In genomic region chr20:36408219-36408618, GRCh38 we compare ENCODE assay signal across 14 cellular contexts.
DNase-seq lines count a peak whose midpoint lies in the region; ATAC-seq and TF ChIP-seq lines count a peak whose summit lies in the region.
"Had no signal": no experiment of that assay in that cellular context is flagged by ENCODE, and none has a peak within 500 bp of the region (broad histone marks: within the 10 kb centered on the region; RNA-seq: fewer than 3 reads in every experiment).

No MANE protein-coding gene starts in this region.

- peak overlapping the region; percentile 36 for H3K4me2 ChIP-seq in osteoblast (ENCODE audit: insufficient read depth, low read length)

- DNase-seq in NCI-H2029 (lab: John Stamatoyannopoulos, UW) (peak; percentile 66), NCI-H2029 treated with DMSO at 0.1 percent for 48 hours (lab: John Stamatoyannopoulos, UW) (no peak), NCI-H2171 (lab: John Stamatoyannopoulos, UW) (peak; percentile 99), cerebellum (ENCODE audit: low spot score) (peak; percentile 63), osteoblast (ENCODE audit: insufficient read length, low spot score, missing footprints) (peak; percentile 91), AML-193 (lab: John Stamatoyannopoulos, UW) (no peak), DMS79 treated with DMSO at 0.1 percent for 48 hours (lab: John Stamatoyannopoulos, UW) (no peak)
- DNase-seq: amniotic stem cell, erythroblast, left lung, occipital lobe had no signal

- H3K27ac ChIP-seq in osteoblast (ENCODE audit: low read depth, low read length) = peak overlapping the region; percentile 64
- H3K27ac ChIP-seq: left lung, SJSA1, tibial nerve had no signal

- H3K4me1 ChIP-seq in osteoblast (ENCODE audit: insufficient read depth, low read length) = peaks cover 23% of the 10 kb centered on the region
- H3K4me1 ChIP-seq: left lung, SJSA1, tibial nerve had no signal

- peaks cover 20% of the 10 kb centered on the region for H3K27me3 ChIP-seq in osteoblast (ENCODE audit: insufficient read depth, low read length)
- H3K27me3 ChIP-seq: tibial nerve had no signal

- no peaks in the 10 kb centered on the region for H3K36me3 ChIP-seq in osteoblast (ENCODE audit: insufficient read depth, low read length)
- H3K36me3 ChIP-seq: left lung, SJSA1, tibial nerve had no signal

- H3K79me2 ChIP-seq in osteoblast (ENCODE audit: insufficient read depth, low read length) = no peaks in the 10 kb centered on the region

- H3K4me3 ChIP-seq in osteoblast (ENCODE audit: insufficient read depth, low read length) = no peak overlapping the region
- H3K4me3 ChIP-seq: left lung, SJSA1, tibial nerve had no signal

- TF ChIP-seq CTCF in osteoblast (IDR thresholded peaks at IDR 0.05; ENCODE audit: extremely low read depth, low read depth, low read length) = no peak

- no peaks in the 10 kb centered on the region for H4K20me1 ChIP-seq in osteoblast (ENCODE audit: insufficient read depth, low read length)

- no peak for ATAC-seq in GM18511 (IDR thresholded peaks at IDR 0.05; ENCODE audit: unreplicated experiment)
- ATAC-seq: left lung had no signal

- H3K9me3 ChIP-seq in osteoblast (ENCODE audit: low read depth, low read length) = peaks cover 1% of the 10 kb centered on the region
- H3K9me3 ChIP-seq: left lung, SJSA1 had no signal

- no peak overlapping the region for H2AFZ ChIP-seq in osteoblast (ENCODE audit: low read length)

Comparison
In these comparisons a context has a peak if more than half of its experiments do, and no peak if none do; other contexts are left out.
1. DNase-seq: peak in NCI-H2029 (single experiment), NCI-H2171 (single experiment), cerebellum (single experiment) and osteoblast (single experiment); none in NCI-H2029 treated with DMSO at 0.1 percent for 48 hours (single experiment), AML-193 (0 of 2) and DMS79 treated with DMSO at 0.1 percent for 48 hours (single experiment).